8 cellular contexts compared by ENCODE assay signal in genomic region chrX:71095971-71096701, GRCh38. TPM values are rescaled to one million over a fixed set of nuclear protein-coding genes. Genes with fewer than 3 reads are reported as not detected.
DNase-seq lines count a peak whose midpoint lies in the region; ATAC-seq, FAIRE-seq and TF ChIP-seq lines count a peak whose summit lies in the region.

No MANE protein-coding gene starts in this region.

- DNase-seq in A549 (ENCODE audit: low read depth in 1 of 2, low spot score in 1 of 2), result peak in 1 of 2 experiments; percentile 65
- peak; percentile 54 for DNase-seq in GM12865 (ENCODE audit: low read depth)
- DNase-seq in IMR-90, result peak; percentile 30
- peak in 1 of 2 donors; percentile 47 for DNase-seq in fibroblast of lung (ENCODE audit: low read depth in 2 of 2)
- no peak for DNase-seq in germinal center (ENCODE audit: low spot score)
- no peak for DNase-seq in cerebellar nuclear complex (lab: John Stamatoyannopoulos, UW)

- POLR2A ChIA-PET in A549 (lab: Yijun Ruan, JAX) (no interaction called here), IMR-90 (lab: Charles Lee; ENCODE audit: unreplicated experiment) (no interaction called here)

- ATAC-seq in A549 (peak; percentile 51 to 61), IMR-90 (ENCODE audit: low read depth) (peak; percentile 66)

- no peak for FAIRE-seq in A549 (lab: Jason Lieb, UNC)

- no peak overlapping the region for H2BK120ac ChIP-seq in IMR-90 (ENCODE audit: low read depth, low read length)

- H4K5ac ChIP-seq in IMR-90 (ENCODE audit: low read depth, low read length), result no peak overlapping the region; the same call in 1 of the 2 replicates

- H4K91ac ChIP-seq in IMR-90 (ENCODE audit: insufficient read depth, low read depth, low read length), result no peak overlapping the region; the same call in 1 of the 2 replicates

- H3K4ac ChIP-seq in IMR-90 (ENCODE audit: low read depth, low read length), result peak overlapping the region; percentile 35

- H3K18ac ChIP-seq in IMR-90 (ENCODE audit: low read depth, low read length), result no peak overlapping the region

- no peaks in the 10 kb centered on the region for H3K9me1 ChIP-seq in IMR-90 (ENCODE audit: insufficient read depth, low read length)

- CTCF ChIA-PET in A549 (lab: Yijun Ruan, JAX) (interaction anchor here (1.1 kb wide), 1 partner anchor 83 kb away, joined by 3 read pairs; no protein-coding TSS in a partner anchor), IMR-90 (lab: Yijun Ruan, JAX) (no interaction called here)

- H2BK15ac ChIP-seq in IMR-90 (ENCODE audit: low read depth, low read length), result no peak overlapping the region

- peak overlapping the region; percentile 58 for H3K4me3 ChIP-seq in A549
- peak overlapping the region; percentile 81 for H3K4me3 ChIP-seq in GM12865 (ENCODE audit: low read depth, low read length)
- peak overlapping the region; percentile 89 for H3K4me3 ChIP-seq in IMR-90 (ENCODE audit: insufficient read depth, low read depth, low read length)
- H3K4me3 ChIP-seq in fibroblast of lung (replicated peaks in 1 of 4; ENCODE audit: control extremely low read depth in 1 of 4, insufficient read depth in 1 of 4, low read depth in 3 of 4, low read length in 4 of 4), result peak overlapping the region; percentile 33 to 85 (median 64)
- H3K4me3 ChIP-seq in neuron (ENCODE audit: low read length), result peak overlapping the region; percentile 59

- H4K20me1 ChIP-seq in IMR-90 (ENCODE audit: insufficient read depth, low read length), result no peaks in the 10 kb centered on the region
- no peaks in the 10 kb centered on the region for H4K20me1 ChIP-seq in fibroblast of lung (ENCODE audit: control insufficient read depth, extremely low read depth, insufficient read depth, low read length)

- TF ChIP-seq CTCF in A549 (IDR thresholded peaks at IDR 0.05) (no peak), GM12865 (IDR thresholded peaks at IDR 0.05; ENCODE audit: insufficient read depth, low read depth, low read length, missing control alignments) (no peak), IMR-90 (conservative IDR thresholded peaks at IDR 0.05; ENCODE audit: low read depth, low read length) (no peak), VCaP (conservative IDR thresholded peaks at IDR 0.05) (no peak), fibroblast of lung (conservative IDR thresholded peaks at IDR 0.05 in 1 of 2, IDR thresholded peaks at IDR 0.05 in 1 of 2; ENCODE audit: low read depth in 1 of 2, low read length in 2 of 2) (no peak)

- WGBS in A549 (ENCODE audit: missing lambda C conversion rate), result 3% methylated on average over 18 of the region's 41 CpGs
- WGBS in IMR-90 (ENCODE audit: extremely low coverage in 2 of 2, insufficient read length in 1 of 2), 2 experiments, result 30% methylated on average over 26 of the region's 41 CpGs; no CpG with 5 or more reads in 1 of the 2 experiments

- peaks cover 6% of the 10 kb centered on the region; the same call in 2 of the 3 replicates for H3K4me1 ChIP-seq in A549
- no peaks in the 10 kb centered on the region for H3K4me1 ChIP-seq in IMR-90 (ENCODE audit: control insufficient read depth, insufficient read depth, low read length)
- H3K4me1 ChIP-seq in fibroblast of lung (ENCODE audit: control insufficient read depth, extremely low read depth, insufficient read depth, low read length), result no peaks in the 10 kb centered on the region
- H3K4me1 ChIP-seq in neuron (ENCODE audit: insufficient read depth, low read length), result no peaks in the 10 kb centered on the region

- no peak overlapping the region for H2BK20ac ChIP-seq in IMR-90 (ENCODE audit: low read depth, low read length)

- peak overlapping the region; percentile 79 for H3K23ac ChIP-seq in IMR-90 (ENCODE audit: low read depth, low read length)

- H3K56ac ChIP-seq in IMR-90 (ENCODE audit: extremely low read depth, insufficient read depth, low read length), result no peak overlapping the region

- H3K14ac ChIP-seq in IMR-90 (replicated peaks; ENCODE audit: low read depth, low read length), result peak overlapping the region; percentile 37; the same call in 1 of the 2 replicates

- H3K27me3 ChIP-seq in IMR-90 (ENCODE audit: control insufficient read depth, insufficient read depth, low read length) (peaks cover 21% of the 10 kb centered on the region), fibroblast of lung (ENCODE audit: control insufficient read depth, insufficient read depth, low read length) (no peaks in the 10 kb centered on the region), neuron (ENCODE audit: insufficient read depth, low read length) (no peaks in the 10 kb centered on the region)

- TF ChIP-seq RAD21 in A549 (conservative IDR thresholded peaks at IDR 0.05 in 1 of 2, IDR thresholded peaks at IDR 0.05 in 1 of 2) (no peak), IMR-90 (IDR thresholded peaks at IDR 0.05; ENCODE audit: low read length) (no peak)

- TF ChIP-seq EP300 in A549 (IDR thresholded peaks at IDR 0.05), result no peak

- no TSS peak for BruUV-seq in IMR-90 (replicated peaks; lab: Mats Ljungman, UMichigan)

- H3K79me2 ChIP-seq in fibroblast of lung (ENCODE audit: control insufficient read depth, insufficient read depth, low read length), result no peaks in the 10 kb centered on the region

- H4K8ac ChIP-seq in IMR-90 (ENCODE audit: low read depth in 2 of 2, low read length in 2 of 2), result peak overlapping the region in 1 of 2 experiments; percentile 23; a peak in 2 of 4 replicates

- H3K27ac ChIP-seq in A549, result peak overlapping the region; percentile 78 to 86
- no peak overlapping the region for H3K27ac ChIP-seq in IMR-90 (ENCODE audit: insufficient read depth, low read length)
- peak overlapping the region; percentile 51; the same call in 1 of the 2 replicates for H3K27ac ChIP-seq in VCaP
- no peak overlapping the region for H3K27ac ChIP-seq in fibroblast of lung (ENCODE audit: insufficient read depth, low read length)

- H3K79me1 ChIP-seq in IMR-90 (ENCODE audit: low read depth in 1 of 2, low read length in 2 of 2), result no peaks in the 10 kb centered on the region

- in situ Hi-C loops in IMR-90 (cut with MboI; ENCODE audit: low sequenced_read_pairs), result no loop called here

- H3K4me2 ChIP-seq in A549 (peak overlapping the region; percentile 83), IMR-90 (ENCODE audit: low read depth, low read length) (peak overlapping the region; percentile 95), fibroblast of lung (ENCODE audit: extremely low read depth, insufficient read depth, low read length) (peak overlapping the region; percentile 80)

- no peak overlapping the region for H2AK5ac ChIP-seq in IMR-90 (ENCODE audit: low read depth, low read length)

- intact Hi-C loops in IMR-90 (cut with micrococcal nuclease), result loop anchor here (1.0 to 2.0 kb wide), 2 partner anchors 27 to 33 kb away; partner anchors contain the start of gene SNX12

- H3K9ac ChIP-seq in IMR-90 (ENCODE audit: low read depth, low read length) (peak overlapping the region; percentile 63), fibroblast of lung (ENCODE audit: insufficient read depth, low read length) (no peak overlapping the region)

- no peaks in the 10 kb centered on the region for H3K9me3 ChIP-seq in A549
- no peaks in the 10 kb centered on the region for H3K9me3 ChIP-seq in IMR-90 (ENCODE audit: control insufficient read depth, insufficient read depth, low read length)
- no peaks in the 10 kb centered on the region for H3K9me3 ChIP-seq in fibroblast of lung (ENCODE audit: control insufficient read depth, insufficient read depth, low read depth, low read length)
- H3K9me3 ChIP-seq in neuron (ENCODE audit: low read length), result no peaks in the 10 kb centered on the region

- no peak for TF ChIP-seq POLR2A in A549 (IDR thresholded peaks at IDR 0.05; ENCODE audit: low read length)
- no peak for TF ChIP-seq POLR2A in IMR-90 (IDR thresholded peaks at IDR 0.05; ENCODE audit: low read depth, low read length)

- dilution Hi-C loops in IMR-90 (cut with HindIII; ENCODE audit: low sequenced_read_pairs, unreplicated experiment), result no loop called here

- peak overlapping the region; percentile 74 for H2AK9ac ChIP-seq in IMR-90 (replicated peaks; ENCODE audit: low read depth, low read length, poor library complexity)

- no peaks in the 10 kb centered on the region for H3K36me3 ChIP-seq in IMR-90 (ENCODE audit: control insufficient read depth, insufficient read depth, low read length)
- no peaks in the 10 kb centered on the region for H3K36me3 ChIP-seq in fibroblast of lung (ENCODE audit: control insufficient read depth, insufficient read depth, low read length)
- no peaks in the 10 kb centered on the region for H3K36me3 ChIP-seq in neuron (ENCODE audit: insufficient read depth, low read length)

- H2BK5ac ChIP-seq in IMR-90 (ENCODE audit: low read depth, low read length, poor library complexity, severe bottlenecking), result no peak overlapping the region

- peak overlapping the region; percentile 91 for H2AFZ ChIP-seq in IMR-90 (replicated peaks; ENCODE audit: low read length, poor library complexity)
- peak overlapping the region; percentile 37 for H2AFZ ChIP-seq in fibroblast of lung (ENCODE audit: low read length)
- peak overlapping the region; percentile 39 for H2AFZ ChIP-seq in neuron (ENCODE audit: low read depth, low read length)

RNA-seq across cellular contexts. Expression of gene FOXO4, which starts 0.5 kb away (rescaled TPM):
- polyA plus RNA-seq in A549 (2011; rRNA removed), result 1.0 and 1.6 TPM in 2 replicates
- polyA plus RNA-seq in A549 (2012; cell fraction: cytosol; rRNA removed), result 0.40 and 0.73 TPM in 2 replicates
- polyA plus RNA-seq in A549 (2012; cell fraction: nucleus; rRNA removed), result 1.0 and 2.5 TPM in 2 replicates
- polyA plus RNA-seq in A549 (2017; fragmentation: RNase III; extraction: RNeasy Plus Mini Kit Qiagen cat#74134 plus additional on column Dnase treatment), result 1.3 to 2.6 TPM (median 2.3 TPM) in 3 replicates
- 0.91 and 1.2 TPM in 2 replicates for polyA minus RNA-seq in A549 (2011; rRNA and poly(A)+ RNA removed)
- total RNA-seq in IMR-90 (2012; rRNA removed), result 1.4 and 2.0 TPM in 2 replicates
- 1.4 and 2.6 TPM in 2 replicates for polyA plus RNA-seq in IMR-90 (2012; rRNA removed)
- polyA plus RNA-seq in IMR-90 (2012; cell fraction: cytosol; rRNA removed), result 2.3 and 2.6 TPM in 2 replicates
- polyA plus RNA-seq in IMR-90 (2012; cell fraction: nucleus; rRNA removed; ENCODE audit: low replicate concordance), result 4.3 and 4.9 TPM in 2 replicates
- total RNA-seq in fibroblast of lung, result 6.9 and 7.4 TPM in 2 replicates
- 1.5 and 2.3 TPM in 2 replicates for polyA plus RNA-seq in fibroblast of lung
- 3.2 and 6.8 TPM in 2 replicates for polyA plus RNA-seq in fibroblast of lung (2012)
- polyA minus RNA-seq in fibroblast of lung (ENCODE audit: low replicate concordance), result 5.3 and 11.1 TPM in 2 replicates

RNA-seq across cellular contexts. Expression of gene CXorf65, which starts 10.4 kb away (rescaled TPM):
- not detected in 2 replicates for polyA plus RNA-seq in A549 (2011; rRNA removed)
- polyA plus RNA-seq in A549 (2012; cell fraction: cytosol; rRNA removed), result not detected in 2 replicates
- polyA plus RNA-seq in A549 (2012; cell fraction: nucleus; rRNA removed), result not detected in 2 replicates
- polyA plus RNA-seq in A549 (2017; fragmentation: RNase III; extraction: RNeasy Plus Mini Kit Qiagen cat#74134 plus additional on column Dnase treatment), result not detected in 3 replicates
- not detected in 2 replicates for polyA minus RNA-seq in A549 (2011; rRNA and poly(A)+ RNA removed)
- not detected in 2 replicates for total RNA-seq in IMR-90 (2012; rRNA removed)
- polyA plus RNA-seq in IMR-90 (2012; rRNA removed), result not detected in 2 replicates
- not detected in 2 replicates for polyA plus RNA-seq in IMR-90 (2012; cell fraction: cytosol; rRNA removed)
- not detected in 2 replicates for polyA plus RNA-seq in IMR-90 (2012; cell fraction: nucleus; rRNA removed; ENCODE audit: low replicate concordance)
- not detected in 2 replicates for total RNA-seq in fibroblast of lung
- not detected in 2 replicates for polyA plus RNA-seq in fibroblast of lung
- polyA plus RNA-seq in fibroblast of lung (2012), result not detected in 2 replicates
- polyA minus RNA-seq in fibroblast of lung (ENCODE audit: low replicate concordance), result not detected in 2 replicates

RNA-seq across cellular contexts. Expression of gene IL2RG, which starts 15.2 kb away (rescaled TPM):
- polyA plus RNA-seq in A549 (2011; rRNA removed) (0.09 and 0.23 TPM in 2 replicates), A549 (2017; fragmentation: RNase III; extraction: RNeasy Plus Mini Kit Qiagen cat#74134 plus additional on column Dnase treatment) (0.12 to 0.22 TPM (median 0.12 TPM) in 3 replicates), IMR-90 (2012; rRNA removed) (not detected in 2 replicates), fibroblast of lung (not detected in 2 replicates)
- polyA plus RNA-seq in A549 (2012; cell fraction: cytosol; rRNA removed), result 0.14 and 0.25 TPM in 2 replicates
- polyA plus RNA-seq in A549 (2012; cell fraction: nucleus; rRNA removed), result 0.14 and 0.18 TPM in 2 replicates
- 0.58 TPM in 1 of 2 replicates, not detected in the other for polyA minus RNA-seq in A549 (2011; rRNA and poly(A)+ RNA removed)
- total RNA-seq in IMR-90 (2012; rRNA removed) (not detected in 2 replicates), fibroblast of lung (not detected in 2 replicates)
- polyA plus RNA-seq in IMR-90 (2012; cell fraction: cytosol; rRNA removed), result not detected in 2 replicates
- not detected in 2 replicates for polyA plus RNA-seq in IMR-90 (2012; cell fraction: nucleus; rRNA removed; ENCODE audit: low replicate concordance)
- not detected in 2 replicates for polyA plus RNA-seq in fibroblast of lung (2012)
- polyA minus RNA-seq in fibroblast of lung (ENCODE audit: low replicate concordance), result not detected in 2 replicates

RNA-seq across cellular contexts. Expression of gene MED12, which starts 22.3 kb away (rescaled TPM):
- polyA plus RNA-seq in A549 (2011; rRNA removed) (12.6 and 35.0 TPM in 2 replicates), A549 (2017; fragmentation: RNase III; extraction: RNeasy Plus Mini Kit Qiagen cat#74134 plus additional on column Dnase treatment) (13.5 to 15.4 TPM (median 14.4 TPM) in 3 replicates), IMR-90 (2012; rRNA removed) (17.3 and 19.8 TPM in 2 replicates), fibroblast of lung (6.4 and 7.2 TPM in 2 replicates)
- 11.6 and 13.6 TPM in 2 replicates for polyA plus RNA-seq in A549 (2012; cell fraction: cytosol; rRNA removed)
- polyA plus RNA-seq in A549 (2012; cell fraction: nucleus; rRNA removed), result 35.7 and 39.5 TPM in 2 replicates
- polyA minus RNA-seq in A549 (2011; rRNA and poly(A)+ RNA removed), result 76.5 and 93.8 TPM in 2 replicates
- total RNA-seq in IMR-90 (2012; rRNA removed) (9.1 and 12.5 TPM in 2 replicates), fibroblast of lung (17.5 and 33.2 TPM in 2 replicates)
- 8.3 and 11.7 TPM in 2 replicates for polyA plus RNA-seq in IMR-90 (2012; cell fraction: cytosol; rRNA removed)
- polyA plus RNA-seq in IMR-90 (2012; cell fraction: nucleus; rRNA removed; ENCODE audit: low replicate concordance), result 40.9 and 50.3 TPM in 2 replicates
- 13.0 and 14.5 TPM in 2 replicates for polyA plus RNA-seq in fibroblast of lung (2012)
- 334 and 362 TPM in 2 replicates for polyA minus RNA-seq in fibroblast of lung (ENCODE audit: low replicate concordance)

RNA-seq across cellular contexts. Expression of gene SNX12, which starts 28.0 kb away (rescaled TPM):
- polyA plus RNA-seq in A549 (2011; rRNA removed), result 82.4 and 84.4 TPM in 2 replicates
- 42.2 and 55.2 TPM in 2 replicates for polyA plus RNA-seq in A549 (2012; cell fraction: cytosol; rRNA removed)
- polyA plus RNA-seq in A549 (2012; cell fraction: nucleus; rRNA removed), result 36.3 and 39.9 TPM in 2 replicates
- polyA plus RNA-seq in A549 (2017; fragmentation: RNase III; extraction: RNeasy Plus Mini Kit Qiagen cat#74134 plus additional on column Dnase treatment), result 71.6 to 78.5 TPM (median 78.4 TPM) in 3 replicates
- polyA minus RNA-seq in A549 (2011; rRNA and poly(A)+ RNA removed), result 96.2 and 106 TPM in 2 replicates
- 43.0 and 59.9 TPM in 2 replicates for total RNA-seq in IMR-90 (2012; rRNA removed)
- 55.2 and 63.0 TPM in 2 replicates for polyA plus RNA-seq in IMR-90 (2012; rRNA removed)
- polyA plus RNA-seq in IMR-90 (2012; cell fraction: cytosol; rRNA removed), result 38.6 and 39.1 TPM in 2 replicates
- 24.6 and 25.7 TPM in 2 replicates for polyA plus RNA-seq in IMR-90 (2012; cell fraction: nucleus; rRNA removed; ENCODE audit: low replicate concordance)
- 50.3 and 80.8 TPM in 2 replicates for total RNA-seq in fibroblast of lung
- 84.6 and 84.7 TPM in 2 replicates for polyA plus RNA-seq in fibroblast of lung
- 81.2 and 86.9 TPM in 2 replicates for polyA plus RNA-seq in fibroblast of lung (2012)
- polyA minus RNA-seq in fibroblast of lung (ENCODE audit: low replicate concordance), result 129 and 135 TPM in 2 replicates

Comparison
In these comparisons a context has a peak if more than half of its experiments do, and no peak if none do; other contexts are left out.
1. DNase-seq: peak in GM12865 (single experiment) and IMR-90 (single experiment); none in germinal center (single experiment) and cerebellar nuclear complex (0 of 2).
2. H3K27ac ChIP-seq: peak in A549 (2 of 2) and VCaP (single experiment); none in IMR-90 (single experiment) and fibroblast of lung (single experiment).
3. H2AFZ ChIP-seq: peak in every context shown above with its lines; median percentile 91 in IMR-90; 39 in neuron; 37 in fibroblast of lung.
4. Peak in every context shown above with its lines, with median percentiles within 50 percentile points of each other: H3K4me2 ChIP-seq and H3K4me3 ChIP-seq.